Comparison of ENCODE assay signal across 8 cellular contexts in genomic region chr5:59799668-59800374, GRCh38.
A peak's percentile ranks its signal among the peaks of the same experiment; 100 is the strongest.
DNase-seq lines count a peak whose midpoint lies in the region; ATAC-seq and TF ChIP-seq lines count a peak whose summit lies in the region.

No MANE protein-coding gene starts in this region.

- no peak overlapping the region for H3K27ac Mint-ChIP-seq in endothelial cell (ENCODE audit: unreplicated experiment)

- H3K4me1 ChIP-seq in mucosa of descending colon (ENCODE audit: low read depth), result peaks cover 10% of the 10 kb centered on the region

- TF ChIP-seq CTCF in endothelial cell (IDR thresholded peaks at IDR 0.05; ENCODE audit: unreplicated experiment) (peak; percentile 86), mucosa of descending colon (IDR thresholded peaks at IDR 0.05) (peak; percentile 47)

- no peaks in the 10 kb centered on the region for H3K9me3 ChIP-seq in mucosa of descending colon

- H3K4me1 Mint-ChIP-seq in endothelial cell (ENCODE audit: unreplicated experiment), result peaks cover 8% of the 10 kb centered on the region

- no peak overlapping the region for H3K4me3 Mint-ChIP-seq in endothelial cell (ENCODE audit: unreplicated experiment)

- in situ Hi-C loops in KBM-7 (cut with MboI; ENCODE audit: low pct_unique_long_range_greater_than_20kb, low sequenced_read_pairs) (loop anchor here (25.0 kb wide), 3 partner anchors 413 to 862 kb away; no protein-coding TSS in a partner anchor), SK-MEL-5 (cut with HindIII; ENCODE audit: low pct_unique_long_range_greater_than_20kb, low sequenced_read_pairs) (no loop called here)

- intact Hi-C loops in mucosa of descending colon (cut with DNase I, micrococcal nuclease), result loop anchor here (5.0 to 10.0 kb wide), 2 partner anchors 413 to 415 kb away; no protein-coding TSS in a partner anchor

- no peaks in the 10 kb centered on the region for H3K36me3 ChIP-seq in mucosa of descending colon (ENCODE audit: low read depth)

- H3K4me3 ChIP-seq in mucosa of descending colon, result no peak overlapping the region

- H3K36me3 Mint-ChIP-seq in endothelial cell (ENCODE audit: low read depth, unreplicated experiment), result no peaks in the 10 kb centered on the region

- peak; percentile 1 for DNase-seq in activated gamma-delta T cell treated with anti-CD3 and anti-CD28 coated beads, Interleukin-2, amount 50 U/mL, for 16 hours (ENCODE audit: low read depth)
- DNase-seq in activated gamma-delta T cell treated with Interleukin-2 at 50 U/mL for 16 hours, result no peak
- peak; percentile 69 for DNase-seq in KBM-7
- DNase-seq in SK-MEL-5 (ENCODE audit: low read depth, low spot score), result peak; percentile 78
- DNase-seq in endothelial cell (ENCODE audit: low spot score), result peak; percentile 43
- peak in 1 of 3 donors; percentile 57 for DNase-seq in mucosa of descending colon
- DNase-seq in T-helper 9 cell, result no peak

- ATAC-seq in GM21737 (IDR thresholded peaks at IDR 0.05; ENCODE audit: unreplicated experiment) (peak; percentile 42), mucosa of descending colon (peak; percentile 87)

- no peaks in the 10 kb centered on the region for H3K27me3 Mint-ChIP-seq in endothelial cell (ENCODE audit: unreplicated experiment)

- no peaks in the 10 kb centered on the region for H3K9me3 Mint-ChIP-seq in endothelial cell (ENCODE audit: unreplicated experiment)

Comparison
In these comparisons a context has a peak if more than half of its experiments do, and no peak if none do; other contexts are left out.
1. DNase-seq: peak in activated gamma-delta T cell treated with anti-CD3 and anti-CD28 coated beads, Interleukin-2, amount 50 U/mL, for 16 hours (single experiment), KBM-7 (single experiment), SK-MEL-5 (single experiment) and endothelial cell (single experiment); none in activated gamma-delta T cell treated with Interleukin-2 at 50 U/mL for 16 hours (single experiment) and T-helper 9 cell (single experiment).